Comparison of ENCODE assay signal across 8 cellular contexts in genomic region chr3:11236588-11237461, GRCh38. TPM values are rescaled to one million over a fixed set of nuclear protein-coding genes. Genes with fewer than 3 reads are reported as not detected.
DNase-seq lines count a peak whose midpoint lies in the region; ATAC-seq and TF ChIP-seq lines count a peak whose summit lies in the region.

No MANE protein-coding gene starts in this region.

- H3K79me2 ChIP-seq in smooth muscle cell (ENCODE audit: low read depth) = no peaks in the 10 kb centered on the region

- peaks cover 11% of the 10 kb centered on the region for H3F3A ChIP-seq in smooth muscle cell (ENCODE audit: low read depth)

- no peak overlapping the region for H3K4me2 ChIP-seq in smooth muscle cell

- DNase-seq in GM06990 (ENCODE audit: extremely low read depth, insufficient read length) = peak; percentile 31
- DNase-seq in HuH-7.5 (ENCODE audit: low spot score) = peak; percentile 82
- peak; percentile 50 to 68 for DNase-seq in SJCRH30
- peak; percentile 79 for DNase-seq in activated naive CD4-positive, alpha-beta T cell treated with anti-CD3 and anti-CD28 coated beads, Interleukin-2, amount 50 U/mL, for 16 hours
- DNase-seq in left ventricle myocardium inferior = peak; percentile 41
- no peak for DNase-seq in smooth muscle cell (lab: John Stamatoyannopoulos, UW; ENCODE audit: unreplicated experiment)

- H3K9ac ChIP-seq in smooth muscle cell (ENCODE audit: low read depth) = no peak overlapping the region

- TF ChIP-seq CTCF in GM06990 (IDR thresholded peaks at IDR 0.05; ENCODE audit: insufficient read depth, low read length, poor library complexity, severe bottlenecking) = peak; percentile 88
- peak; percentile 79 for TF ChIP-seq CTCF in left ventricle myocardium inferior (IDR thresholded peaks at IDR 0.05; ENCODE audit: borderline replicate concordance)
- peak; percentile 80 for TF ChIP-seq CTCF in smooth muscle cell (IDR thresholded peaks at IDR 0.05; ENCODE audit: borderline replicate concordance, insufficient read depth, poor library complexity, severe bottlenecking)

- no peak overlapping the region for H3K4me3 ChIP-seq in GM06990 (replicated peaks; ENCODE audit: low read depth, low read length)
- H3K4me3 ChIP-seq in SJCRH30 = no peak overlapping the region
- no peak overlapping the region for H3K4me3 ChIP-seq in left ventricle myocardium inferior
- H3K4me3 ChIP-seq in smooth muscle cell = no peak overlapping the region

- H3K27me3 ChIP-seq in GM06990 (replicated peaks; ENCODE audit: control insufficient read depth, insufficient read depth, low read length) (no peaks in the 10 kb centered on the region), SJCRH30 (no peaks in the 10 kb centered on the region), left ventricle myocardium inferior (ENCODE audit: low read depth) (peaks cover 16% of the 10 kb centered on the region), smooth muscle cell (ENCODE audit: low read depth) (no peaks in the 10 kb centered on the region)

- H3K36me3 ChIP-seq in GM06990 (ENCODE audit: control insufficient read depth, insufficient read depth, low read length) (no peaks in the 10 kb centered on the region), SJCRH30 (no peaks in the 10 kb centered on the region), left ventricle myocardium inferior (no peaks in the 10 kb centered on the region), smooth muscle cell (ENCODE audit: low read depth) (no peaks in the 10 kb centered on the region)

- WGBS in smooth muscle cell (ENCODE audit: low lambda C conversion rate) = 61% methylated on average over 8 of the region's 8 CpGs

- H3K4me1 ChIP-seq in SJCRH30 = no peaks in the 10 kb centered on the region
- H3K4me1 ChIP-seq in left ventricle myocardium inferior = no peaks in the 10 kb centered on the region
- H3K4me1 ChIP-seq in smooth muscle cell (ENCODE audit: low read depth) = no peaks in the 10 kb centered on the region

- no peak overlapping the region for H3K27ac ChIP-seq in SJCRH30
- no peak overlapping the region for H3K27ac ChIP-seq in left ventricle myocardium inferior (replicated peaks)
- peak overlapping the region; percentile 97 for H3K27ac ChIP-seq in smooth muscle cell (ENCODE audit: low read depth)

- H2AFZ ChIP-seq in smooth muscle cell (ENCODE audit: low read depth) = no peak overlapping the region

- intact Hi-C loops in left ventricle myocardium inferior (cut with micrococcal nuclease) = loop anchor here (10.0 kb wide), 1 partner anchor 98 kb away; no protein-coding TSS in a partner anchor

- H3K9me3 ChIP-seq in SJCRH30 (replicated peaks) (0 out of 2 replicates have a peak, but pooled peaks cover 3% of the 10 kb centered on the region), left ventricle myocardium inferior (replicated peaks) (peaks cover 7% of the 10 kb centered on the region), smooth muscle cell (replicated peaks; ENCODE audit: low read depth) (no peaks in the 10 kb centered on the region)

- ATAC-seq in HG03432 (IDR thresholded peaks at IDR 0.05; ENCODE audit: unreplicated experiment) (no peak), HG03457 (IDR thresholded peaks at IDR 0.05; ENCODE audit: unreplicated experiment) (no peak)

- H4K20me1 ChIP-seq in smooth muscle cell (ENCODE audit: low read depth) = no peaks in the 10 kb centered on the region

RNA-seq across cellular contexts. Expression of gene ATG7, which starts 35.4 kb away (rescaled TPM):
- 25.3 and 25.7 TPM in 2 replicates for total RNA-seq in SJCRH30 (2014; rRNA removed; shearing (Covaris generic))
- total RNA-seq in left ventricle myocardium inferior (15.7 TPM), smooth muscle cell (27.2 and 40.3 TPM in 2 replicates)
- 19.4 and 27.4 TPM in 2 replicates for polyA plus RNA-seq in smooth muscle cell
